In genomic region chr3:134361162-134361831, GRCh38 we compare ENCODE assay signal across 14 cellular contexts. TPM values are rescaled to one million over a fixed set of nuclear protein-coding genes. Genes with fewer than 3 reads are reported as not detected.
DNase-seq lines count a peak whose midpoint lies in the region; ATAC-seq lines count a peak whose summit lies in the region.
"Had no signal": no experiment of that assay in that cellular context is flagged by ENCODE, and none has a peak within 500 bp of the region (broad histone marks: within the 10 kb centered on the region; RNA-seq: fewer than 3 reads in every experiment).

No MANE protein-coding gene starts in this region.

- intact Hi-C loops in left colon (cut with DNase I, micrococcal nuclease) = no loop called here

- H3K4me3 ChIP-seq in H7 (ENCODE audit: insufficient read depth, low read depth, low read length) = no peak overlapping the region
- no peak overlapping the region for H3K4me3 ChIP-seq in stomach smooth muscle (ENCODE audit: low read length in 2 of 2)

- H3K27me3 ChIP-seq in H7 (ENCODE audit: control insufficient read depth, insufficient read depth, low read length) (no peaks in the 10 kb centered on the region), stomach smooth muscle (ENCODE audit: control insufficient read depth in 1 of 2, insufficient read depth in 2 of 2, low read length in 2 of 2) (no peaks in the 10 kb centered on the region)

- peaks cover 93% of the 10 kb centered on the region for H3K4me1 ChIP-seq in stomach smooth muscle (ENCODE audit: control insufficient read depth, insufficient read depth, low read length)

- H3K9me3 ChIP-seq in stomach smooth muscle (ENCODE audit: control insufficient read depth in 2 of 2, low read length in 2 of 2) = no peaks in the 10 kb centered on the region

- H3K9ac ChIP-seq in stomach smooth muscle (ENCODE audit: low read length in 2 of 2) = no peak overlapping the region

- H3K36me3 ChIP-seq in H7 (replicated peaks; ENCODE audit: control insufficient read depth, insufficient read depth, low read length) = peaks cover 74% of the 10 kb centered on the region
- H3K36me3 ChIP-seq in stomach smooth muscle (ENCODE audit: control insufficient read depth in 2 of 2, insufficient read depth in 2 of 2, low read length in 2 of 2) = peaks cover 66 to 76% of the 10 kb centered on the region in 2 donors

- ATAC-seq in left colon (no peak), GM19467 (IDR thresholded peaks at IDR 0.05; ENCODE audit: unreplicated experiment) (no peak)
- ATAC-seq: PC-3; stimulated activated effector memory CD8-positive, alpha-beta T cell treated with anti-CD3 and anti-CD28 coated beads, Interleukin-12 subunit alpha, Interleukin-12 subunit beta, amount 100 ng/mL, for 72 hours had no signal

- H3K27ac ChIP-seq in caudate nucleus (ENCODE audit: low read depth, low read length) (peak overlapping the region; percentile 100), stomach smooth muscle (ENCODE audit: low read length) (peak overlapping the region; percentile 70)

- peak; percentile 40 for DNase-seq in H7
- no peak for DNase-seq in caudate nucleus (lab: John Stamatoyannopoulos, UW)
- DNase-seq in left colon = peak; percentile 3 to 17
- no peak for DNase-seq in DMS 273 treated with DMSO at 0.1 percent for 48 hours (lab: John Stamatoyannopoulos, UW)
- no peak for DNase-seq in NCI-H2081 treated with DMSO at 0.1 percent for 48 hours (lab: John Stamatoyannopoulos, UW)
- DNase-seq in stimulated activated CD4-positive, alpha-beta T cell treated with anti-CD3 and anti-CD28 coated beads, Interleukin-4, amount 100 ng/mL, for 24 hours = no peak
- DNase-seq: activated CD4-positive, alpha-beta memory T cell treated with anti-CD3 and anti-CD28 coated beads, Interleukin-2, amount 10 ng/mL, durations not matched to agents 7 days and 5 days; erythroblast; midbrain; PC-3; stimulated activated CD4-positive, alpha-beta T cell treated with anti-CD3 and anti-CD28 coated beads, Interleukin-2, amount 100 ng/mL, for 48 hours had no signal

RNA-seq across cellular contexts. Expression of gene AMOTL2, which starts 12.9 kb away (rescaled TPM):
- total RNA-seq in H7 (2014; rRNA removed; shearing (Covaris generic)) = 46.0 and 54.5 TPM in 2 replicates
- 10 to 100 TPM; 17.6 to 18.7 TPM for total RNA-seq in left colon
- total RNA-seq: activated CD4-positive, alpha-beta memory T cell treated with anti-CD3 and anti-CD28 coated beads, Interleukin-2, amount 10 ng/mL, durations not matched to agents 7 days and 5 days had no signal

Comparison
In these comparisons a context has a peak if more than half of its experiments do, and no peak if none do; other contexts are left out.
1. DNase-seq: peak in H7 (single experiment) and left colon (2 of 2); none in caudate nucleus (0 of 61), DMS 273 treated with DMSO at 0.1 percent for 48 hours (single experiment), NCI-H2081 treated with DMSO at 0.1 percent for 48 hours (single experiment) and stimulated activated CD4-positive, alpha-beta T cell treated with anti-CD3 and anti-CD28 coated beads, Interleukin-4, amount 100 ng/mL, for 24 hours (single experiment).